ENCODE assay signal across 40 cellular contexts in the genomic region with DNA sequence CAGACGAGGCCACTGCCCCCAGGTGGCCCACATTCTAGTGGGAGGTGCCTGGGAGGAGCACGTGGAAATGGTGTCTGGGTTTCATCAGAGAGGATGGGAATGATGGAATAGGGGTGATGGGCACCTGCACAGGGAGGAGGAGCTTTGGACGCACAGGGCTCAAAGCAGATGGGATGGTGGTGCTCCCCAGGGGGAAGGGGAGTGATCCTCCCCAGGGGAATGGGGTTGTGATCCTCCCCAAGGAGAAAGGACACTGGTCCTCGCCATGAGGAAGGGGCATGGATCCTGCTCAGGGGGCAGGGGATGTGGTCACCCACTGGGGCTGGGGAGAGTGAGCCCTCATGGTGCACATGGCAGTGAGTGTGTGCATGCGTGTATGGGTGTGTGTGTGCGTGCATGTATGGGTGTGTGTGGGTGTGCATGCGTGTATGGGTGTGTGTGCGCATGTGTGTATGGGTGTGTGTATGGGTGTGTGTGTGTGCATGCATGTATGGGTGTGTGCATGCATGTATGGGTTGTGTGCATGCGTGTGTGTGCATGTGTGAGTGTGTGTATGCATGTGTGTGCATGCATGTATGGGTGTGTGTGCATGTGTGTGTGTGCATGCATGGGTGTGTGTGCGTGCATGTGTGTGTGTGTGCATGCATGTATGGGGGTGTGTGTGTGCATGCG. TPM values are rescaled to one million over a fixed set of nuclear protein-coding genes. Genes with fewer than 3 reads are reported as not detected.
"Had no signal": no experiment of that assay in that cellular context is flagged by ENCODE, and none has a peak within 500 bp of the region (broad histone marks: within the 10 kb centered on the region; RNA-seq: fewer than 3 reads in every experiment).

No MANE protein-coding gene starts in this region.

- H3K4me3 Mint-ChIP-seq: activated naive CD4-positive, alpha-beta T cell treated with anti-CD3 and anti-CD28 coated beads for 36 hours; activated naive CD8-positive, alpha-beta T cell treated with anti-CD3 and anti-CD28 coated beads for 36 hours; activated T-helper 1 cell treated with anti-CD3 and anti-CD28 coated beads, Interleukin-12 subunit alpha, Interleukin-12 subunit beta, Interleukin-2, Interleukin-4 antibody, amounts not matched to agents 30 ng/mL and 10 ng/mL and 1 ng/mL, durations not matched to agents 14 hours and 24 hours and 36 hours; effector memory CD8-positive, alpha-beta T cell; immature natural killer cell; nephron; stimulated activated memory B cell treated with anti-CD40 and anti-IgM and Interleukin-4, amounts not matched to agents 10 μg/mL and 1 μg/mL and 100 μg/mL, for 72 hours; stimulated activated naive CD8-positive, alpha-beta T cell treated with anti-CD3 and anti-CD28 coated beads, Interleukin-15, amount 100 ng/mL, for 72 hours; T-helper 1 cell treated with Interleukin-12 subunit alpha and Interleukin-12 subunit beta and Interleukin-4 antibody, amounts not matched to agents 30 μg/mL and 1 μg/mL, for 36 hours had no signal

- ATAC-seq: activated CD4-positive, CD25-positive, alpha-beta regulatory T cell treated with anti-CD3 and anti-CD28 coated beads, Interleukin-2, amount 50 U/mL, for 24 hours; effector memory CD8-positive, alpha-beta T cell; esophagus mucosa; left lobe of liver; pancreas; stimulated activated memory B cell treated with anti-CD40 and anti-IgM and Interleukin-4, amounts not matched to agents 10 μg/mL and 1 μg/mL and 100 μg/mL, for 72 hours; stimulated activated naive CD8-positive, alpha-beta T cell treated with anti-CD3 and anti-CD28 coated beads, Interleukin-15, amount 100 ng/mL, for 72 hours had no signal

- H3K4me1 Mint-ChIP-seq: activated naive CD8-positive, alpha-beta T cell treated with anti-CD3 and anti-CD28 coated beads for 36 hours; nephron; stimulated activated naive CD8-positive, alpha-beta T cell treated with anti-CD3 and anti-CD28 coated beads, Interleukin-15, amount 100 ng/mL, for 72 hours had no signal

- H3K36me3 ChIP-seq: adrenal gland, ascending aorta, brain microvascular endothelial cell, heart left ventricle, pancreas, prostate gland, upper lobe of left lung had no signal

- H3K9me3 ChIP-seq: adrenal gland, ascending aorta, heart left ventricle, pancreas, prostate gland, upper lobe of left lung had no signal

- H3K4me2 ChIP-seq: smooth muscle cell had no signal

- H3K9me3 Mint-ChIP-seq: activated naive CD4-positive, alpha-beta T cell treated with anti-CD3 and anti-CD28 coated beads for 36 hours; activated naive CD8-positive, alpha-beta T cell treated with anti-CD3 and anti-CD28 coated beads for 36 hours; activated T-helper 1 cell treated with anti-CD3 and anti-CD28 coated beads, Interleukin-12 subunit alpha, Interleukin-12 subunit beta, Interleukin-2, Interleukin-4 antibody, amounts not matched to agents 30 ng/mL and 10 ng/mL and 1 ng/mL, durations not matched to agents 14 hours and 24 hours and 36 hours; effector memory CD8-positive, alpha-beta T cell; immature natural killer cell; nephron; stimulated activated memory B cell treated with anti-CD40 and anti-IgM and Interleukin-4, amounts not matched to agents 10 μg/mL and 1 μg/mL and 100 μg/mL, for 72 hours; stimulated activated naive CD8-positive, alpha-beta T cell treated with anti-CD3 and anti-CD28 coated beads, Interleukin-15, amount 100 ng/mL, for 72 hours; T-helper 1 cell treated with Interleukin-12 subunit alpha and Interleukin-12 subunit beta and Interleukin-4 antibody, amounts not matched to agents 30 μg/mL and 1 μg/mL, for 36 hours had no signal

- H3K36me3 Mint-ChIP-seq: activated naive CD8-positive, alpha-beta T cell treated with anti-CD3 and anti-CD28 coated beads for 36 hours; immature natural killer cell; stimulated activated memory B cell treated with anti-CD40 and anti-IgM and Interleukin-4, amounts not matched to agents 10 μg/mL and 1 μg/mL and 100 μg/mL, for 72 hours had no signal

- H3K4me3 ChIP-seq: adrenal gland, ascending aorta, heart left ventricle, lung, pancreas, prostate gland, smooth muscle cell, upper lobe of left lung had no signal

- FAIRE-seq: kidney, pancreas, TTC549 had no signal

- H3K27ac Mint-ChIP-seq: activated naive CD4-positive, alpha-beta T cell treated with anti-CD3 and anti-CD28 coated beads for 36 hours; activated naive CD8-positive, alpha-beta T cell treated with anti-CD3 and anti-CD28 coated beads for 36 hours; activated T-helper 1 cell treated with anti-CD3 and anti-CD28 coated beads, Interleukin-12 subunit alpha, Interleukin-12 subunit beta, Interleukin-2, Interleukin-4 antibody, amounts not matched to agents 30 ng/mL and 10 ng/mL and 1 ng/mL, durations not matched to agents 14 hours and 24 hours and 36 hours; effector memory CD8-positive, alpha-beta T cell; immature natural killer cell; nephron; stimulated activated memory B cell treated with anti-CD40 and anti-IgM and Interleukin-4, amounts not matched to agents 10 μg/mL and 1 μg/mL and 100 μg/mL, for 72 hours; stimulated activated naive CD8-positive, alpha-beta T cell treated with anti-CD3 and anti-CD28 coated beads, Interleukin-15, amount 100 ng/mL, for 72 hours; T-helper 1 cell treated with Interleukin-12 subunit alpha and Interleukin-12 subunit beta and Interleukin-4 antibody, amounts not matched to agents 30 μg/mL and 1 μg/mL, for 36 hours had no signal

- H3K4me1 ChIP-seq: ascending aorta, pancreas, prostate gland had no signal

- H3K27ac ChIP-seq: adrenal gland, ascending aorta, brain microvascular endothelial cell, heart left ventricle, pancreas, prostate gland, upper lobe of left lung, VCaP had no signal

- DNase-seq: activated CD4-positive, alpha-beta T cell treated with anti-CD3 and anti-CD28 coated beads for 48 hours; activated CD4-positive, alpha-beta T cell treated with anti-CD3 and anti-CD28 coated beads, Interleukin-2, amount 50 U/mL, for 48 hours; activated CD8-positive, alpha-beta memory T cell treated with anti-CD3 and anti-CD28 coated beads for 24 hours; activated effector memory CD4-positive, alpha-beta T cell treated with anti-CD3 and anti-CD28 coated beads, Interleukin-2, amount 50 U/mL, for 16 hours; activated naive CD4-positive, alpha-beta T cell treated with anti-CD3 and anti-CD28 coated beads for 36 hours; activated naive CD8-positive, alpha-beta T cell treated with anti-CD3 and anti-CD28 coated beads for 36 hours; adrenal gland; brain microvascular endothelial cell; caudate nucleus; cortex of kidney; effector memory CD8-positive, alpha-beta T cell; foreskin fibroblast; hypothalamus; immature natural killer cell; kidney; nucleus accumbens; retina; stimulated activated CD4-positive, alpha-beta T cell treated with anti-CD3 and anti-CD28 coated beads, Interleukin-1b, Interleukin-23, amount 100 ng/mL, for 48 hours; stimulated activated CD4-positive, alpha-beta T cell treated with anti-CD3 and anti-CD28 coated beads, Interleukin-4, amount 100 ng/mL, for 4 hours; stimulated activated CD8-positive, alpha-beta memory T cell treated with anti-CD3 and anti-CD28 coated beads, Interleukin-4, amount 100 ng/mL, for 48 hours; stimulated activated naive CD8-positive, alpha-beta T cell treated with anti-CD3 and anti-CD28 coated beads, Interleukin-15, amount 100 ng/mL, for 72 hours; substantia nigra; T-helper 9 cell; upper lobe of left lung had no signal

RNA-seq across cellular contexts. Expression of a gene that starts 49.7 kb away (rescaled TPM):
- total RNA-seq: chondrocyte had no signal
